In the genomic region with DNA sequence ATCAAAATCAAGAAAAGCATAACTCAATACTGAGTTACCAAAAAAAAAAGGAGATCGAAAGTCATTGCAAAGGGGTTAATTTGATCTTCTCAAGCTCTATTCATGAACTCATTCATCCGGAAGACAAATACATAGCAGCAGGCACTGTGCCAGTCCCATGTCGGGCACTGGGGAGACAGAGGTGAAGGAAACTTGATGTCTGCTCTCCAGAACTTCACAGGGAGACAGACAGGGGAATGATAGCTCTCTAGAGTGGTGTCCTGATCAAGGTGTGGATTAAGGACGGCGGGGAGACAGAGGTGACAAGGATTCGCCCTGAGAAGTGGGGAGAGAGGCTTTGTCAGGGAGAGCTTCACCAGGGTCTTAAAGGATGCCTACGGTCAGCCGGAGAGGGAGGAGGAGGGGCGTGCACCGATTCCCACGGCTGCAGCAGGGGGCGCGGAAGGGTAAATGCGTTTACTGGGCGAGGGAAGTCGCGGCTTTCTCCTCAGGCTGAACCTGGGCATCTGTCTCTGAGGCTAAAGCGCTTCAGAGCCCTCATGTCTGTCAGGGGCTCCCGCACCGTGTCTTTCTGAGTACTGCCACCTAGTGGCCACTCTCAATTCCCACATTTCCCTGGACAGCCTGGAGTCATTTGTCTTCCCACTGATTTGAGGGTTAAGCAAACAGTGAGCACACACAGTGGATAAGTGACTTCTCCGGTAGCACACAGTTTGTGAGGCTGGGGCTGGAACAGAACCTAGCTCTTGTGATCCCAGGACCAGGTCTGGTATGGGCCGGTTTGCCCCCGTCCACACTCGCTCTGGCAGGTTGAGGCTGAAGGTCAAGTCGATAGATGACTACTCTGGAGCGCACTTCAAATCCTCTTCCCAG, we compare ENCODE assay signal across 8 cellular contexts.
DNase-seq lines count a peak whose midpoint lies in the region; ATAC-seq lines count a peak whose summit lies in the region.

No MANE protein-coding gene starts in this region.

- H3K36me3 Mint-ChIP-seq in central memory CD8-positive, alpha-beta T cell (ENCODE audit: insufficient read depth): no peaks in the 10 kb centered on the region

- H3K27ac Mint-ChIP-seq in central memory CD8-positive, alpha-beta T cell (ENCODE audit: low read depth): peak overlapping the region; percentile 14

- ATAC-seq in HG03064 (IDR thresholded peaks at IDR 0.05; ENCODE audit: low read depth, unreplicated experiment): peak; percentile 66
- ATAC-seq in central memory CD8-positive, alpha-beta T cell (replicated peaks; ENCODE audit: extremely low read depth, poor library complexity, severe bottlenecking): peak; percentile 88

- peak overlapping the region; percentile 80 for H3K4me3 Mint-ChIP-seq in central memory CD8-positive, alpha-beta T cell

- peak; percentile 41 for DNase-seq in NK-92 treated with Interleukin-12 subunit alpha and Interleukin-12 subunit beta, amount 100 ng/mL, for 24 hours (lab: John Stamatoyannopoulos, UW)
- no peak for DNase-seq in NK-92 (lab: John Stamatoyannopoulos, UW; ENCODE audit: unreplicated experiment)
- peak; percentile 83 for DNase-seq in NCI-H2196 (lab: John Stamatoyannopoulos, UW; ENCODE audit: unreplicated experiment)
- DNase-seq in activated CD4-positive, CD25-positive, alpha-beta regulatory T cell (lab: John Stamatoyannopoulos, UW): peak; percentile 28 to 43 (median 38)
- peak; percentile 45 to 60 for DNase-seq in central memory CD8-positive, alpha-beta T cell (ENCODE audit: low spot score in 2 of 2)
- peak; percentile 75 for DNase-seq in kidney glomerular epithelial cell (lab: John Stamatoyannopoulos, UW)
- DNase-seq in stimulated activated CD4-positive, alpha-beta T cell treated with anti-CD3 and anti-CD28 coated beads, Interleukin-1b, Interleukin-23, amount 100 ng/mL, for 24 hours (ENCODE audit: low read depth in 4 of 4, low spot score in 1 of 4): peak; percentile 38 to 54 (median 42)

- no peaks in the 10 kb centered on the region for H3K9me3 Mint-ChIP-seq in central memory CD8-positive, alpha-beta T cell

- H3K4me1 Mint-ChIP-seq in central memory CD8-positive, alpha-beta T cell: peaks cover 12% of the 10 kb centered on the region

- no peaks in the 10 kb centered on the region for H3K27me3 Mint-ChIP-seq in central memory CD8-positive, alpha-beta T cell
